1 cellular context compared by ENCODE assay signal in genomic region chr14:23005451-23005850, GRCh38.
TF ChIP-seq lines count a peak whose summit lies in the region.

No MANE protein-coding gene starts in this region.

TF ChIP-seq in A549, 52 proteins besides CTCF, POLR2A, EP300 and RAD21:
- no peak for TF ChIP-seq SREBF2 (IDR thresholded peaks at IDR 0.05)
- no peak for TF ChIP-seq PBX3 (IDR thresholded peaks at IDR 0.05)
- TF ChIP-seq TP53 (CRISPR knock-in tag; IDR thresholded peaks at IDR 0.05), result no peak
- no peak for TF ChIP-seq HOXB5 (CRISPR knock-in tag; IDR thresholded peaks at IDR 0.05)
- TF ChIP-seq HOXB13 (CRISPR knock-in tag; IDR thresholded peaks at IDR 0.05; ENCODE audit: low read depth), result no peak
- TF ChIP-seq CHD2 (IDR thresholded peaks at IDR 0.05; ENCODE audit: low read length, partially characterized antibody), result no peak
- 0 out of 2 replicates have a peak, but pooled peaks have one; percentile 14 for TF ChIP-seq HMGXB4 (CRISPR knock-in tag; IDR thresholded peaks at IDR 0.05; ENCODE audit: borderline replicate concordance)
- TF ChIP-seq RCOR1 (IDR thresholded peaks at IDR 0.05; ENCODE audit: low read depth, low read length), result no peak
- no peak for TF ChIP-seq HOXA7 (CRISPR knock-in tag; IDR thresholded peaks at IDR 0.05)
